In genomic region chr9:10855847-10856246, GRCh38 we compare ENCODE assay signal across 13 cellular contexts.
A peak's percentile ranks its signal among the peaks of the same experiment; 100 is the strongest.
DNase-seq lines count a peak whose midpoint lies in the region; ATAC-seq and TF ChIP-seq lines count a peak whose summit lies in the region.
"Had no signal": no experiment of that assay in that cellular context is flagged by ENCODE, and none has a peak within 500 bp of the region (broad histone marks: within the 10 kb centered on the region; RNA-seq: fewer than 3 reads in every experiment).

No MANE protein-coding gene starts in this region.

- H3F3A ChIP-seq in SU-DHL-6 (ENCODE audit: insufficient read depth), result no peaks in the 10 kb centered on the region

- no peaks in the 10 kb centered on the region for H3K4me1 ChIP-seq in iPS DF 6.9 (ENCODE audit: control insufficient read depth, insufficient read depth, low read length)

- no peaks in the 10 kb centered on the region for H4K20me1 ChIP-seq in SU-DHL-6 (ENCODE audit: low read depth, low read length)

- ATAC-seq in GM19463 (IDR thresholded peaks at IDR 0.05; ENCODE audit: unreplicated experiment) (no peak), HG03139 (IDR thresholded peaks at IDR 0.05; ENCODE audit: unreplicated experiment) (no peak)
- ATAC-seq: stimulated activated naive CD8-positive, alpha-beta T cell treated with anti-CD3 and anti-CD28 coated beads, Interleukin-15, amount 100 ng/mL, for 72 hours had no signal

- H3K79me2 ChIP-seq in SU-DHL-6 (ENCODE audit: insufficient read depth, low read length), result no peaks in the 10 kb centered on the region

- peak; percentile 27 for TF ChIP-seq CTCF in SU-DHL-6 (IDR thresholded peaks at IDR 0.05; ENCODE audit: insufficient read depth, low read length, poor library complexity, severe bottlenecking)

- H3K27ac ChIP-seq in SU-DHL-6 (ENCODE audit: low read depth, low read length) (no peak overlapping the region), iPS DF 6.9 (ENCODE audit: low read length) (no peak overlapping the region)
- H3K27ac ChIP-seq: skin epidermis had no signal

- no peak overlapping the region for H2AFZ ChIP-seq in SU-DHL-6 (ENCODE audit: low read depth, low read length, severe bottlenecking)

- no peak overlapping the region for H3K9ac ChIP-seq in SU-DHL-6 (ENCODE audit: low read length)

- H3K9me3 ChIP-seq in SU-DHL-6 (ENCODE audit: insufficient read depth, low read length) (no peaks in the 10 kb centered on the region), iPS DF 6.9 (ENCODE audit: control insufficient read depth, insufficient read depth, low read length) (no peaks in the 10 kb centered on the region)

- no peaks in the 10 kb centered on the region for H3K27me3 ChIP-seq in SU-DHL-6 (ENCODE audit: low read length)
- H3K27me3 ChIP-seq in iPS DF 6.9 (ENCODE audit: control insufficient read depth, insufficient read depth, low read length), result no peaks in the 10 kb centered on the region

- DNase-seq in Ammon's horn (ENCODE audit: low spot score), result peak; percentile 3
- peak; percentile 1 to 26 for DNase-seq in Kasumi-1 (lab: John Stamatoyannopoulos, UW)
- DNase-seq in iPS DF 6.9 (ENCODE audit: low read depth, low spot score), result peak; percentile 5
- no peak for DNase-seq in 8988T
- DNase-seq in cerebellar cortex (ENCODE audit: low spot score), result no peak
- DNase-seq: activated B cell treated with CpG ODN at 0.5 μM for 24 hours; amniotic stem cell; NCI-H187 treated with DMSO at 0.1 percent for 48 hours; stimulated activated naive CD8-positive, alpha-beta T cell treated with anti-CD3 and anti-CD28 coated beads, Interleukin-15, amount 100 ng/mL, for 72 hours had no signal

- no CpG with 5 or more reads among the region's 1 CpG for WGBS in iPS DF 6.9 (ENCODE audit: insufficient coverage, insufficient read length)

- H3K4me3 ChIP-seq in SU-DHL-6 (ENCODE audit: insufficient read depth, low read length, poor library complexity, severe bottlenecking) (no peak overlapping the region), iPS DF 6.9 (ENCODE audit: low read length) (no peak overlapping the region)
- H3K4me3 ChIP-seq: skin epidermis had no signal

- no peak overlapping the region for H3K4me2 ChIP-seq in SU-DHL-6 (ENCODE audit: low read depth, low read length, poor library complexity, severe bottlenecking)

- H3K36me3 ChIP-seq in SU-DHL-6 (ENCODE audit: low read length), result no peaks in the 10 kb centered on the region
- no peaks in the 10 kb centered on the region for H3K36me3 ChIP-seq in iPS DF 6.9 (ENCODE audit: control insufficient read depth, insufficient read depth, low read length)

- H3K9me2 ChIP-seq in SU-DHL-6 (replicated peaks; ENCODE audit: insufficient read depth, low read length), result no peaks in the 10 kb centered on the region

Comparison
In these comparisons a context has a peak if more than half of its experiments do, and no peak if none do; other contexts are left out.
1. DNase-seq: peak in Ammon's horn (single experiment), Kasumi-1 (2 of 2) and iPS DF 6.9 (single experiment); none in 8988T (single experiment) and cerebellar cortex (single experiment).